In genomic region chr11:70205766-70206165, GRCh38 we compare ENCODE assay signal across 15 cellular contexts. TPM values are rescaled to one million over a fixed set of nuclear protein-coding genes. Genes with fewer than 3 reads are reported as not detected.
DNase-seq lines count a peak whose midpoint lies in the region; ATAC-seq and TF ChIP-seq lines count a peak whose summit lies in the region.
"Had no signal": no experiment of that assay in that cellular context is flagged by ENCODE, and none has a peak within 500 bp of the region (broad histone marks: within the 10 kb centered on the region; RNA-seq: fewer than 3 reads in every experiment).

No MANE protein-coding gene starts in this region.

- no peak for ATAC-seq in activated T-helper 17 cell treated with anti-CD3 and anti-CD28 coated beads, Interleukin-2, amount 50 U/mL, for 72 hours (replicated peaks)
- ATAC-seq in memory B cell (ENCODE audit: low read depth) (no peak), HG03108 (IDR thresholded peaks at IDR 0.05; ENCODE audit: unreplicated experiment) (no peak), HG03469 (IDR thresholded peaks at IDR 0.05; ENCODE audit: unreplicated experiment) (no peak)
- ATAC-seq: HCT116 had no signal

- POLR2A ChIA-PET in A673 (lab: Charles Lee; ENCODE audit: low non-redundant PET): no interaction called here

- DNase-seq in A673 (ENCODE audit: low spot score): no peak
- no peak for DNase-seq in Calu3
- no peak for DNase-seq in memory B cell (ENCODE audit: low spot score in 2 of 2)
- DNase-seq in DMS79 treated with DMSO at 0.1 percent for 48 hours (lab: John Stamatoyannopoulos, UW): no peak
- DNase-seq in NCI-H2227 treated with DMSO at 0.1 percent for 48 hours (lab: John Stamatoyannopoulos, UW): no peak
- DNase-seq: activated CD4-positive, alpha-beta T cell treated with anti-CD3 and anti-CD28 coated beads for 1 hour; adrenal gland; MV-4-11; stimulated activated CD8-positive, alpha-beta memory T cell treated with anti-CD3 and anti-CD28 coated beads, Interleukin-4, amount 100 ng/mL, for 48 hours; SW 1271 had no signal

- no peak overlapping the region for H3K4me3 ChIP-seq in A673 (ENCODE audit: low read depth, low read length, poor library complexity, severe bottlenecking)
- H3K4me3 ChIP-seq: adrenal gland, prostate gland had no signal

- H3K36me3 Mint-ChIP-seq in Calu3 (ENCODE audit: insufficient read depth, unreplicated experiment) (peaks cover 69% of the 10 kb centered on the region), memory B cell (peaks cover 21% of the 10 kb centered on the region)
- H3K36me3 Mint-ChIP-seq in activated T-helper 17 cell treated with anti-CD3 and anti-CD28 coated beads, Interleukin-2, amount 50 U/mL, for 72 hours (ENCODE audit: low read depth): peaks cover 67% of the 10 kb centered on the region

- H3K27me3 ChIP-seq in A673 (replicated peaks; ENCODE audit: insufficient read depth, low read depth, low read length, poor library complexity): no peaks in the 10 kb centered on the region
- H3K27me3 ChIP-seq: adrenal gland had no signal

- no peak overlapping the region for H3K27ac Mint-ChIP-seq in Calu3 (ENCODE audit: unreplicated experiment)
- peak overlapping the region; percentile 99 for H3K27ac Mint-ChIP-seq in activated T-helper 17 cell treated with anti-CD3 and anti-CD28 coated beads, Interleukin-2, amount 50 U/mL, for 72 hours
- H3K27ac Mint-ChIP-seq in memory B cell: peak overlapping the region; percentile 40

- peaks cover 50% of the 10 kb centered on the region for H3K36me3 ChIP-seq in A673 (ENCODE audit: insufficient read depth, low read length, poor library complexity, severe bottlenecking)
- H3K36me3 ChIP-seq: prostate gland had no signal

- BruUV-seq in A673 (replicated peaks; lab: Mats Ljungman, UMichigan) (no TSS peak), Calu3 (replicated peaks; lab: Mats Ljungman, UMichigan) (no TSS peak)

- H3K4me1 ChIP-seq in A673 (ENCODE audit: insufficient read depth, low read length, poor library complexity, severe bottlenecking): peaks cover 10% of the 10 kb centered on the region

- no peaks in the 10 kb centered on the region for H3K9me3 ChIP-seq in A673 (ENCODE audit: low read depth, low read length, poor library complexity, severe bottlenecking)
- H3K9me3 ChIP-seq: adrenal gland, prostate gland had no signal

- no peaks in the 10 kb centered on the region for H3K9me3 Mint-ChIP-seq in Calu3 (ENCODE audit: low read depth, unreplicated experiment)
- H3K9me3 Mint-ChIP-seq in activated T-helper 17 cell treated with anti-CD3 and anti-CD28 coated beads, Interleukin-2, amount 50 U/mL, for 72 hours: no peaks in the 10 kb centered on the region
- H3K9me3 Mint-ChIP-seq in memory B cell: no peaks in the 10 kb centered on the region

- intact Hi-C loops in A673 (cut with micrococcal nuclease; ENCODE audit: unreplicated experiment) (no loop called here), Calu3 (cut with micrococcal nuclease; ENCODE audit: unreplicated experiment) (no loop called here)

- H3K27ac ChIP-seq in A673 (ENCODE audit: low read depth, low read length, poor library complexity, severe bottlenecking): peak overlapping the region; percentile 93
- H3K27ac ChIP-seq: prostate gland had no signal

- CTCF ChIA-PET in A673 (lab: Charles Lee) (no interaction called here), Calu3 (lab: Charles Lee) (no interaction called here)

- H3K27me3 Mint-ChIP-seq in Calu3 (ENCODE audit: unreplicated experiment) (no peaks in the 10 kb centered on the region), memory B cell (no peaks in the 10 kb centered on the region)
- no peaks in the 10 kb centered on the region for H3K27me3 Mint-ChIP-seq in activated T-helper 17 cell treated with anti-CD3 and anti-CD28 coated beads, Interleukin-2, amount 50 U/mL, for 72 hours

- TF ChIP-seq CTCF in A673 (conservative IDR thresholded peaks at IDR 0.05; ENCODE audit: low read depth, low read length) (no peak), Calu3 (IDR thresholded peaks at IDR 0.05; ENCODE audit: unreplicated experiment) (no peak)

- peaks cover 45% of the 10 kb centered on the region for H3K4me1 Mint-ChIP-seq in Calu3 (ENCODE audit: low read depth, unreplicated experiment)
- peaks cover 29% of the 10 kb centered on the region for H3K4me1 Mint-ChIP-seq in activated T-helper 17 cell treated with anti-CD3 and anti-CD28 coated beads, Interleukin-2, amount 50 U/mL, for 72 hours
- peaks cover 30% of the 10 kb centered on the region for H3K4me1 Mint-ChIP-seq in memory B cell

- H3K4me3 Mint-ChIP-seq in Calu3 (ENCODE audit: low read depth, unreplicated experiment) (peak overlapping the region; percentile 88), memory B cell (peak overlapping the region; percentile 6)
- peak overlapping the region; percentile 98 for H3K4me3 Mint-ChIP-seq in activated T-helper 17 cell treated with anti-CD3 and anti-CD28 coated beads, Interleukin-2, amount 50 U/mL, for 72 hours

RNA-seq across cellular contexts. Expression of gene FADD, which starts 2.7 kb away (rescaled TPM):
- total RNA-seq in A673 (2021): 53.7 and 62.7 TPM in 2 replicates
- total RNA-seq in Calu3 (2022): 40.2 and 49.4 TPM in 2 replicates
- 10 to 100 TPM; 25.5 to 37.1 TPM for total RNA-seq in activated T-helper 17 cell treated with anti-CD3 and anti-CD28 coated beads, Interleukin-2, amount 50 U/mL, for 72 hours

Comparison
In these comparisons a context has a peak if more than half of its experiments do, and no peak if none do; other contexts are left out.
1. H3K4me3 Mint-ChIP-seq: peak in every context shown above with its lines; median percentile 98 in activated T-helper 17 cell treated with anti-CD3 and anti-CD28 coated beads, Interleukin-2, amount 50 U/mL, for 72 hours; 88 in Calu3; 6 in memory B cell.